Comparison of ENCODE assay signal across 27 cellular contexts in genomic region chr12:99809921-99810320, GRCh38.
"Had no signal": no experiment of that assay in that cellular context is flagged by ENCODE, and none has a peak within 500 bp of the region (broad histone marks: within the 10 kb centered on the region; RNA-seq: fewer than 3 reads in every experiment).

No MANE protein-coding gene starts in this region.

- ATAC-seq: activated naive CD8-positive, alpha-beta T cell treated with anti-CD3 and anti-CD28 coated beads, Interleukin-2, amount 50 U/mL, for 24 hours; activated T-cell treated with anti-CD3 and anti-CD28 coated beads, Interleukin-2, amount 50 U/mL, for 4 hours; heart right ventricle; left ventricle myocardium superior; naive thymus-derived CD4-positive, alpha-beta T cell; psoas muscle; stimulated activated naive B cell treated with anti-CD40 and anti-IgM and Interleukin-4, amounts not matched to agents 10 μg/mL and 1 μg/mL and 100 μg/mL, for 72 hours; upper lobe of right lung had no signal

- H3K9ac ChIP-seq: parathyroid adenoma had no signal

- H3K36me3 ChIP-seq: esophagus squamous epithelium, heart right ventricle, suprapubic skin, upper lobe of right lung had no signal

- H3K27ac ChIP-seq: epithelial cell of prostate, esophagus squamous epithelium, heart right ventricle, parathyroid adenoma, psoas muscle, suprapubic skin, tibial artery, upper lobe of right lung had no signal

- H3K4me3 Mint-ChIP-seq: activated CD4-positive, alpha-beta memory T cell treated with anti-CD3 and anti-CD28 coated beads, Interleukin-2, amount 10 ng/mL, durations not matched to agents 7 days and 5 days; activated CD4-positive, alpha-beta T cell treated with anti-CD3 and anti-CD28 coated beads, Interleukin-2, amount 10 ng/mL, durations not matched to agents 7 days and 5 days; activated naive CD4-positive, alpha-beta T cell treated with anti-CD3 and anti-CD28 coated beads, Interleukin-2, amount 50 U/mL, for 24 hours; activated naive CD8-positive, alpha-beta T cell treated with anti-CD3 and anti-CD28 coated beads, Interleukin-2, amount 50 U/mL, for 24 hours; activated T-cell treated with anti-CD3 and anti-CD28 coated beads, Interleukin-2, amount 50 U/mL, for 4 hours; naive thymus-derived CD4-positive, alpha-beta T cell; neural crest cell; stimulated activated naive B cell treated with anti-CD40 and anti-IgM and Interleukin-4, amounts not matched to agents 10 μg/mL and 1 μg/mL and 100 μg/mL, for 72 hours; T-helper 1 cell treated with Interleukin-12 subunit alpha and Interleukin-12 subunit beta and Interleukin-4 antibody, amounts not matched to agents 30 μg/mL and 1 μg/mL, for 36 hours had no signal

- H3K9me3 Mint-ChIP-seq: activated CD4-positive, alpha-beta memory T cell treated with anti-CD3 and anti-CD28 coated beads, Interleukin-2, amount 10 ng/mL, durations not matched to agents 7 days and 5 days; activated CD4-positive, alpha-beta T cell treated with anti-CD3 and anti-CD28 coated beads, Interleukin-2, amount 10 ng/mL, durations not matched to agents 7 days and 5 days; activated naive CD4-positive, alpha-beta T cell treated with anti-CD3 and anti-CD28 coated beads, Interleukin-2, amount 50 U/mL, for 24 hours; activated T-cell treated with anti-CD3 and anti-CD28 coated beads, Interleukin-2, amount 50 U/mL, for 4 hours; activated T-helper 2 cell treated with anti-CD3 and anti-CD28 coated beads, Interferon-gamma antibody, Interleukin-2, Interleukin-4, amounts not matched to agents 10 μg/mL and 5 μg/mL and 100 μg/mL, durations not matched to agents 14 hours and 24 hours and 36 hours; neural crest cell; T-helper 1 cell treated with Interleukin-12 subunit alpha and Interleukin-12 subunit beta and Interleukin-4 antibody, amounts not matched to agents 30 μg/mL and 1 μg/mL, for 36 hours had no signal

- H3K36me3 Mint-ChIP-seq: activated naive CD4-positive, alpha-beta T cell treated with anti-CD3 and anti-CD28 coated beads, Interleukin-2, amount 50 U/mL, for 24 hours; naive thymus-derived CD4-positive, alpha-beta T cell; stimulated activated naive B cell treated with anti-CD40 and anti-IgM and Interleukin-4, amounts not matched to agents 10 μg/mL and 1 μg/mL and 100 μg/mL, for 72 hours had no signal

- H3K27me3 Mint-ChIP-seq: activated CD4-positive, alpha-beta memory T cell treated with anti-CD3 and anti-CD28 coated beads, Interleukin-2, amount 10 ng/mL, durations not matched to agents 7 days and 5 days; activated CD4-positive, alpha-beta T cell treated with anti-CD3 and anti-CD28 coated beads, Interleukin-2, amount 10 ng/mL, durations not matched to agents 7 days and 5 days; activated naive CD4-positive, alpha-beta T cell treated with anti-CD3 and anti-CD28 coated beads, Interleukin-2, amount 50 U/mL, for 24 hours; activated naive CD8-positive, alpha-beta T cell treated with anti-CD3 and anti-CD28 coated beads, Interleukin-2, amount 50 U/mL, for 24 hours; naive thymus-derived CD4-positive, alpha-beta T cell; stimulated activated naive B cell treated with anti-CD40 and anti-IgM and Interleukin-4, amounts not matched to agents 10 μg/mL and 1 μg/mL and 100 μg/mL, for 72 hours had no signal

- H3K9me3 ChIP-seq: esophagus squamous epithelium, heart right ventricle, psoas muscle, suprapubic skin, tibial artery, upper lobe of right lung had no signal

- DNase-seq: activated CD4-positive, alpha-beta memory T cell treated with anti-CD3 and anti-CD28 coated beads, Interleukin-2, amount 10 ng/mL, durations not matched to agents 7 days and 5 days; activated CD4-positive, alpha-beta T cell treated with anti-CD3 and anti-CD28 coated beads for 1 hour; activated CD4-positive, alpha-beta T cell treated with anti-CD3 and anti-CD28 coated beads, Interleukin-2, amount 10 ng/mL, durations not matched to agents 7 days and 5 days; activated CD8-positive, alpha-beta memory T cell treated with anti-CD3 and anti-CD28 coated beads, Interleukin-2, amount 50 U/mL, for 48 hours; activated naive CD8-positive, alpha-beta T cell treated with anti-CD3 and anti-CD28 coated beads, Interleukin-2, amount 50 U/mL, for 24 hours; activated T-cell treated with anti-CD3 and anti-CD28 coated beads, Interleukin-2, amount 50 U/mL, for 4 hours; amygdala; esophagus squamous epithelium; foreskin melanocyte; heart right ventricle; left ventricle myocardium superior; naive thymus-derived CD4-positive, alpha-beta T cell; occipital lobe; psoas muscle; stimulated activated CD4-positive, alpha-beta T cell treated with anti-CD3 and anti-CD28 coated beads, Interleukin-15, amount 100 ng/mL, for 24 hours; stimulated activated CD4-positive, alpha-beta T cell treated with anti-CD3 and anti-CD28 coated beads, Interleukin-2, amount 100 ng/mL, for 24 hours; stimulated activated naive B cell treated with anti-CD40 and anti-IgM and Interleukin-4, amounts not matched to agents 10 μg/mL and 1 μg/mL and 100 μg/mL, for 72 hours; T-helper 9 cell; tibial artery; upper lobe of right lung had no signal

- H3K27me3 ChIP-seq: esophagus squamous epithelium, heart right ventricle, suprapubic skin, tibial artery, upper lobe of right lung had no signal

- H3K4me1 Mint-ChIP-seq: activated CD4-positive, alpha-beta memory T cell treated with anti-CD3 and anti-CD28 coated beads, Interleukin-2, amount 10 ng/mL, durations not matched to agents 7 days and 5 days; activated CD4-positive, alpha-beta T cell treated with anti-CD3 and anti-CD28 coated beads, Interleukin-2, amount 10 ng/mL, durations not matched to agents 7 days and 5 days; activated naive CD4-positive, alpha-beta T cell treated with anti-CD3 and anti-CD28 coated beads, Interleukin-2, amount 50 U/mL, for 24 hours; activated naive CD8-positive, alpha-beta T cell treated with anti-CD3 and anti-CD28 coated beads, Interleukin-2, amount 50 U/mL, for 24 hours; naive thymus-derived CD4-positive, alpha-beta T cell; neural crest cell; stimulated activated naive B cell treated with anti-CD40 and anti-IgM and Interleukin-4, amounts not matched to agents 10 μg/mL and 1 μg/mL and 100 μg/mL, for 72 hours had no signal

- H3K4me1 ChIP-seq: parathyroid adenoma, psoas muscle, upper lobe of right lung had no signal

- H3K27ac Mint-ChIP-seq: activated CD4-positive, alpha-beta memory T cell treated with anti-CD3 and anti-CD28 coated beads, Interleukin-2, amount 10 ng/mL, durations not matched to agents 7 days and 5 days; activated CD4-positive, alpha-beta T cell treated with anti-CD3 and anti-CD28 coated beads, Interleukin-2, amount 10 ng/mL, durations not matched to agents 7 days and 5 days; activated naive CD4-positive, alpha-beta T cell treated with anti-CD3 and anti-CD28 coated beads, Interleukin-2, amount 50 U/mL, for 24 hours; activated naive CD8-positive, alpha-beta T cell treated with anti-CD3 and anti-CD28 coated beads, Interleukin-2, amount 50 U/mL, for 24 hours; activated T-helper 2 cell treated with anti-CD3 and anti-CD28 coated beads, Interferon-gamma antibody, Interleukin-2, Interleukin-4, amounts not matched to agents 10 μg/mL and 5 μg/mL and 100 μg/mL, durations not matched to agents 14 hours and 24 hours and 36 hours; naive thymus-derived CD4-positive, alpha-beta T cell; stimulated activated naive B cell treated with anti-CD40 and anti-IgM and Interleukin-4, amounts not matched to agents 10 μg/mL and 1 μg/mL and 100 μg/mL, for 72 hours; T-helper 1 cell treated with Interleukin-12 subunit alpha and Interleukin-12 subunit beta and Interleukin-4 antibody, amounts not matched to agents 30 μg/mL and 1 μg/mL, for 36 hours had no signal

- H3K4me3 ChIP-seq: esophagus squamous epithelium, heart right ventricle, psoas muscle, suprapubic skin, tibial artery, upper lobe of right lung had no signal
